20 cellular contexts compared by ENCODE assay signal in genomic region chr4:183416878-183417277, GRCh38. TPM values are rescaled to one million over a fixed set of nuclear protein-coding genes. Genes with fewer than 3 reads are reported as not detected.
A peak's percentile ranks its signal among the peaks of the same experiment; 100 is the strongest.
DNase-seq lines count a peak whose midpoint lies in the region; ATAC-seq and TF ChIP-seq lines count a peak whose summit lies in the region.
"Had no signal": no experiment of that assay in that cellular context is flagged by ENCODE, and none has a peak within 500 bp of the region (broad histone marks: within the 10 kb centered on the region; RNA-seq: fewer than 3 reads in every experiment).

No MANE protein-coding gene starts in this region.

- TF ChIP-seq CTCF in mesothelial cell of epicardium (IDR thresholded peaks at IDR 0.05; ENCODE audit: unreplicated experiment) (no peak), gastroesophageal sphincter (IDR thresholded peaks at IDR 0.05) (no peak)

- H3K36me3 Mint-ChIP-seq in mesothelial cell of epicardium = no peaks in the 10 kb centered on the region
- no peaks in the 10 kb centered on the region for H3K36me3 Mint-ChIP-seq in stimulated activated memory B cell treated with anti-CD40 and anti-IgM and Interleukin-4, amounts not matched to agents 10 μg/mL and 1 μg/mL and 100 μg/mL, for 72 hours

- H3K36me3 ChIP-seq in gastroesophageal sphincter = no peaks in the 10 kb centered on the region
- H3K36me3 ChIP-seq: BE2C had no signal

- H3K9me3 Mint-ChIP-seq in mesothelial cell of epicardium = no peaks in the 10 kb centered on the region
- H3K9me3 Mint-ChIP-seq in stimulated activated memory B cell treated with anti-CD40 and anti-IgM and Interleukin-4, amounts not matched to agents 10 μg/mL and 1 μg/mL and 100 μg/mL, for 72 hours = no peaks in the 10 kb centered on the region
- H3K9me3 Mint-ChIP-seq: CD4-positive, alpha-beta T cell; HFFc6 had no signal

- no peaks in the 10 kb centered on the region for H3K4me1 ChIP-seq in gastroesophageal sphincter
- H3K4me1 ChIP-seq: BE2C, Caco-2 had no signal

- DNase-seq in NCI-H2171 treated with DMSO at 0.1 percent for 48 hours (lab: John Stamatoyannopoulos, UW) = peak; percentile 65
- no peak for DNase-seq in NCI-H2171 (lab: John Stamatoyannopoulos, UW)
- DNase-seq in NCI-H69 (lab: John Stamatoyannopoulos, UW) = peak; percentile 64
- no peak for DNase-seq in mesothelial cell of epicardium (ENCODE audit: low spot score in 2 of 2, unreplicated experiment in 2 of 2)
- no peak for DNase-seq in NCI-H2107 treated with DMSO at 0.1 percent for 48 hours (lab: John Stamatoyannopoulos, UW; ENCODE audit: unreplicated experiment)
- DNase-seq: BE2C; Caco-2; CD4-positive, alpha-beta T cell; H7; HFFc6; KBM-7; NCI-H187 treated with DMSO at 0.1 percent for 48 hours; NCI-H446; NCI-H748 treated with DMSO at 0.1 percent for 48 hours; OCI-M1; SHP77; SK-N-SH had no signal

- no peak for TF ChIP-seq EP300 in gastroesophageal sphincter (IDR thresholded peaks at IDR 0.05)

- peaks cover 14% of the 10 kb centered on the region for H3K4me1 Mint-ChIP-seq in mesothelial cell of epicardium
- H3K4me1 Mint-ChIP-seq in stimulated activated memory B cell treated with anti-CD40 and anti-IgM and Interleukin-4, amounts not matched to agents 10 μg/mL and 1 μg/mL and 100 μg/mL, for 72 hours = no peaks in the 10 kb centered on the region

- H3K4me3 ChIP-seq in gastroesophageal sphincter = no peak overlapping the region

- 60 to 85% methylated on average over 3 of the region's 3 CpGs for WGBS in gastroesophageal sphincter (ENCODE audit: low coverage in 1 of 2), 2 donors

- H3K27me3 Mint-ChIP-seq in mesothelial cell of epicardium (ENCODE audit: low read depth) = no peaks in the 10 kb centered on the region
- peaks cover 15% of the 10 kb centered on the region for H3K27me3 Mint-ChIP-seq in stimulated activated memory B cell treated with anti-CD40 and anti-IgM and Interleukin-4, amounts not matched to agents 10 μg/mL and 1 μg/mL and 100 μg/mL, for 72 hours
- H3K27me3 Mint-ChIP-seq: CD4-positive, alpha-beta T cell had no signal

- H3K27ac ChIP-seq in gastroesophageal sphincter = no peak overlapping the region

- no peaks in the 10 kb centered on the region for H3K9me3 ChIP-seq in gastroesophageal sphincter
- H3K9me3 ChIP-seq: BE2C, Caco-2, SK-N-SH had no signal

- no peak for ATAC-seq in stimulated activated memory B cell treated with anti-CD40 and anti-IgM and Interleukin-4, amounts not matched to agents 10 μg/mL and 1 μg/mL and 100 μg/mL, for 72 hours
- ATAC-seq in gastroesophageal sphincter = no peak
- ATAC-seq: HepG2 had no signal

- H3K4me3 Mint-ChIP-seq in mesothelial cell of epicardium = no peak overlapping the region
- no peak overlapping the region for H3K4me3 Mint-ChIP-seq in stimulated activated memory B cell treated with anti-CD40 and anti-IgM and Interleukin-4, amounts not matched to agents 10 μg/mL and 1 μg/mL and 100 μg/mL, for 72 hours
- H3K4me3 Mint-ChIP-seq: CD4-positive, alpha-beta T cell; HFFc6 had no signal

- no peaks in the 10 kb centered on the region for H3K27me3 ChIP-seq in gastroesophageal sphincter
- H3K27me3 ChIP-seq: BE2C had no signal

- no peak for TF ChIP-seq POLR2A in gastroesophageal sphincter (IDR thresholded peaks at IDR 0.05)

- peak overlapping the region; percentile 47 for H3K27ac Mint-ChIP-seq in mesothelial cell of epicardium
- H3K27ac Mint-ChIP-seq in stimulated activated memory B cell treated with anti-CD40 and anti-IgM and Interleukin-4, amounts not matched to agents 10 μg/mL and 1 μg/mL and 100 μg/mL, for 72 hours = no peak overlapping the region
- H3K27ac Mint-ChIP-seq: CD4-positive, alpha-beta T cell; HFFc6 had no signal

RNA-seq across cellular contexts. Expression of gene CDKN2AIP, which starts 27.6 kb away (rescaled TPM):
- total RNA-seq in mesothelial cell of epicardium = 41.8 to 42.8 TPM (median 42.3 TPM) in 3 replicates
- total RNA-seq in gastroesophageal sphincter = 10 to 100 TPM; 25.5 to 31.6 (median 28.9) TPM

Comparison
In these comparisons a context has a peak if more than half of its experiments do, and no peak if none do; other contexts are left out.
1. DNase-seq: peak in NCI-H2171 treated with DMSO at 0.1 percent for 48 hours (single experiment) and NCI-H69 (single experiment); none in NCI-H2171 (single experiment), mesothelial cell of epicardium (0 of 2) and NCI-H2107 treated with DMSO at 0.1 percent for 48 hours (single experiment).